In the genomic region with DNA sequence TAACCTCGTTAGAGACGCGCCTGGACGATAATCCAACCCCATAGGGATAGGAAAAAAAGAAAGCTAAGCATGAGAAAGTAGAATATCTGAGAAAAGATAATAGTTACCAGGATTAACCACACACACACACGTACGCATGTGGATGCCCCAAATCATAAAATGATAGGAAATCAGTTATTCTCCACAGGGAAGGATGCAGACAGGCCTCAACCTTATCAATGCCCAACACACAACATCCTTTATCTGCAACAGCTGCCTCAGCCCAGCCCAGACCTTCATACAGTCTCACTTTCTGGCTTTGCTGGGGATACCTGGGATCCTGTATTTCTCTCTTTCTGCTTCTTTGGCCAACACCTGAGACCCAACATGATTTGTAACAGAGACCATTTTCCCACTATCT, we compare ENCODE assay signal across 28 cellular contexts.
"Had no signal": no experiment of that assay in that cellular context is flagged by ENCODE, and none has a peak within 500 bp of the region (broad histone marks: within the 10 kb centered on the region; RNA-seq: fewer than 3 reads in every experiment).

No MANE protein-coding gene starts in this region.

- H3K36me3 ChIP-seq: left lung, ovary, upper lobe of right lung had no signal

- H3K27me3 Mint-ChIP-seq: progenitor cell of endocrine pancreas had no signal

- H3K9me3 Mint-ChIP-seq: mesothelial cell of epicardium; naive B cell; natural killer cell; stimulated activated naive B cell treated with anti-CD40 and anti-IgM and Interleukin-4, amounts not matched to agents 10 μg/mL and 1 μg/mL and 100 μg/mL, for 72 hours had no signal

- H3K27me3 ChIP-seq: left lung, ovary, stomach, testis, tibial artery, upper lobe of right lung had no signal

- ATAC-seq: left colon; left lung; lower lobe of right lung; natural killer cell; right cardiac atrium; sciatic nerve; stimulated activated naive B cell treated with anti-CD40 and anti-IgM and Interleukin-4, amounts not matched to agents 10 μg/mL and 1 μg/mL and 100 μg/mL, for 72 hours; stimulated activated naive CD8-positive, alpha-beta T cell treated with anti-CD3 and anti-CD28 coated beads, Interleukin-15, Interleukin-2, amounts not matched to agents 100 U/mL and 50 U/mL, for 24 hours; upper lobe of right lung had no signal

- DNase-seq: hypothalamus; immature natural killer cell; kidney; left colon; left lung; lower lobe of right lung; mammary epithelial cell; mesenchymal stem cell; naive B cell; natural killer cell; ovary; right cardiac atrium; stimulated activated CD4-positive, alpha-beta T cell treated with anti-CD3 and anti-CD28 coated beads, Interleukin-12 subunit alpha, Interleukin-12 subunit beta, amount 100 ng/mL, for 4 hours; stimulated activated CD4-positive, alpha-beta T cell treated with anti-CD3 and anti-CD28 coated beads, Interleukin-15, amount 100 ng/mL, for 24 hours; stimulated activated CD4-positive, alpha-beta T cell treated with anti-CD3 and anti-CD28 coated beads, Interleukin-2, amount 100 ng/mL, for 24 hours; stimulated activated CD4-positive, alpha-beta T cell treated with anti-CD3 and anti-CD28 coated beads, Interleukin-4, amount 100 ng/mL, for 1 hour; stimulated activated naive B cell treated with anti-CD40 and anti-IgM and Interleukin-4, amounts not matched to agents 10 μg/mL and 1 μg/mL and 100 μg/mL, for 72 hours; stimulated activated naive CD8-positive, alpha-beta T cell treated with anti-CD3 and anti-CD28 coated beads, Interleukin-15, Interleukin-2, amounts not matched to agents 100 U/mL and 50 U/mL, for 24 hours; stomach; testis; tibial artery; trophoblast cell; upper lobe of right lung had no signal

- H3K4me1 ChIP-seq: left lung, lower lobe of right lung, testis, upper lobe of right lung had no signal

- FAIRE-seq: kidney, urothelium cell line had no signal

- H3K4me3 Mint-ChIP-seq: immature natural killer cell; mesothelial cell of epicardium; naive B cell; natural killer cell; stimulated activated naive B cell treated with anti-CD40 and anti-IgM and Interleukin-4, amounts not matched to agents 10 μg/mL and 1 μg/mL and 100 μg/mL, for 72 hours had no signal

- H3K27ac Mint-ChIP-seq: immature natural killer cell; mesothelial cell of epicardium; naive B cell; natural killer cell; progenitor cell of endocrine pancreas; stimulated activated naive B cell treated with anti-CD40 and anti-IgM and Interleukin-4, amounts not matched to agents 10 μg/mL and 1 μg/mL and 100 μg/mL, for 72 hours had no signal

- H3K4me3 ChIP-seq: left lung, lower lobe of right lung, ovary, skin epidermis, stomach, testis, tibial artery, upper lobe of right lung had no signal

- H3K36me3 Mint-ChIP-seq: immature natural killer cell; mesothelial cell of epicardium; naive B cell; natural killer cell; stimulated activated naive B cell treated with anti-CD40 and anti-IgM and Interleukin-4, amounts not matched to agents 10 μg/mL and 1 μg/mL and 100 μg/mL, for 72 hours had no signal

- H3K27ac ChIP-seq: left lung, lower lobe of right lung, ovary, skin epidermis, stomach, testis, tibial artery, upper lobe of right lung had no signal

- H3K9me3 ChIP-seq: left lung, lower lobe of right lung, ovary, stomach, testis, tibial artery, upper lobe of right lung had no signal
